Comparison of ENCODE assay signal across 1 cellular context in genomic region chr11:457071-457760, GRCh38.
A peak's percentile ranks its signal among the peaks of the same experiment; 100 is the strongest.
TF ChIP-seq lines count a peak whose summit lies in the region.

No MANE protein-coding gene starts in this region.

TF ChIP-seq in HepG2, 621 proteins besides CTCF, POLR2A, EP300 and RAD21:
- no peak for TF ChIP-seq POLR2AphosphoS5 (IDR thresholded peaks at IDR 0.05; ENCODE audit: low read depth, low read length)
- TF ChIP-seq ZNF770 (CRISPR knock-in tag; IDR thresholded peaks at IDR 0.05): peak; percentile 28; the same call in 1 of the 2 replicates
